In the genomic region with DNA sequence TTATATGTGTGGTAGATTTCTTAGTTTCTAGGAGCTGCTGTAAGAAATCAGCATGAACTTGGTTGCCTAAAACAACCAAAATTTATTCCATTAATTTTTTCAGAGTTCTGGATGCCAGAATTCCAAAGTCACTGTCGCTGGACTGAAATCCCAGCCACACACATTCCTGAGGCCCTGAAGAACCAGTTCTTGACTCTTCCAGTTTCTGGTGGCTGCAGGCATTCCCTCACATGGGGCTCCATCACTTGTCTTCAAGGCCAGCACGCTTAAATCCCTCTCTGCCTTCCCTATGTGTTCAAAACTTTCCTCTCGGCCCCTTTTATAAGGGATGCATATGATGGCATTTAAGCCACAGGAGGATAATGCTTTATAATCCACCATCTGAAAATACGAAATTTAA, we compare ENCODE assay signal across 32 cellular contexts.
"Had no signal": no experiment of that assay in that cellular context is flagged by ENCODE, and none has a peak within 500 bp of the region (broad histone marks: within the 10 kb centered on the region; RNA-seq: fewer than 3 reads in every experiment).

No MANE protein-coding gene starts in this region.

- H3K36me3 Mint-ChIP-seq: activated CD4-positive, alpha-beta memory T cell treated with anti-CD3 and anti-CD28 coated beads for 36 hours; activated CD8-positive, alpha-beta memory T cell treated with anti-CD3 and anti-CD28 coated beads, Interleukin-2, amount 10 ng/mL, durations not matched to agents 7 days and 5 days; activated naive CD4-positive, alpha-beta T cell treated with anti-CD3 and anti-CD28 coated beads, Interleukin-2, amount 10 ng/mL, durations not matched to agents 7 days and 5 days; activated naive CD4-positive, alpha-beta T cell treated with anti-CD3 and anti-CD28 coated beads, Interleukin-2, amount 50 U/mL, for 72 hours; activated naive CD8-positive, alpha-beta T cell treated with anti-CD3 and anti-CD28 coated beads, Interleukin-2, amount 10 ng/mL, durations not matched to agents 7 days and 5 days had no signal

- H3K4me3 Mint-ChIP-seq: activated CD4-positive, alpha-beta memory T cell treated with anti-CD3 and anti-CD28 coated beads for 36 hours; activated CD4-positive, alpha-beta T cell treated with anti-CD3 and anti-CD28 coated beads for 36 hours; activated CD4-positive, alpha-beta T cell treated with anti-CD3 and anti-CD28 coated beads, Interleukin-2, amount 10 ng/mL, durations not matched to agents 24 days and 14 days; activated CD8-positive, alpha-beta memory T cell treated with anti-CD3 and anti-CD28 coated beads, Interleukin-2, amount 10 ng/mL, durations not matched to agents 7 days and 5 days; activated CD8-positive, alpha-beta T cell treated with anti-CD3 and anti-CD28 coated beads, Interleukin-2, amount 10 ng/mL, durations not matched to agents 7 days and 5 days; activated naive CD4-positive, alpha-beta T cell treated with anti-CD3 and anti-CD28 coated beads, Interleukin-2, amount 10 ng/mL, durations not matched to agents 7 days and 5 days; activated naive CD8-positive, alpha-beta T cell treated with anti-CD3 and anti-CD28 coated beads, Interleukin-2, amount 10 ng/mL, durations not matched to agents 7 days and 5 days; activated T-helper 1 cell treated with anti-CD3 and anti-CD28 coated beads, Interleukin-12 subunit alpha, Interleukin-12 subunit beta, Interleukin-2, Interleukin-4 antibody, amounts not matched to agents 30 ng/mL and 10 ng/mL and 1 ng/mL, durations not matched to agents 14 hours and 24 hours and 36 hours; central memory CD8-positive, alpha-beta T cell; effector memory CD8-positive, alpha-beta T cell; T-helper 17 cell; T-helper 2 cell treated with Interferon-gamma antibody and Interleukin-4, amounts not matched to agents 5 μg/mL and 100 μg/mL, for 36 hours had no signal

- H3K27me3 ChIP-seq: ascending aorta, brain microvascular endothelial cell, esophagus squamous epithelium had no signal

- H3K4me1 ChIP-seq: ascending aorta, esophagus squamous epithelium had no signal

- H3K9me3 ChIP-seq: ascending aorta, esophagus squamous epithelium had no signal

- H3K27ac ChIP-seq: ascending aorta, brain microvascular endothelial cell, esophagus squamous epithelium had no signal

- H3K27ac Mint-ChIP-seq: activated CD4-positive, alpha-beta memory T cell treated with anti-CD3 and anti-CD28 coated beads for 36 hours; activated CD4-positive, alpha-beta T cell treated with anti-CD3 and anti-CD28 coated beads for 36 hours; activated CD4-positive, alpha-beta T cell treated with anti-CD3 and anti-CD28 coated beads, Interleukin-2, amount 10 ng/mL, durations not matched to agents 24 days and 14 days; activated CD8-positive, alpha-beta memory T cell treated with anti-CD3 and anti-CD28 coated beads, Interleukin-2, amount 10 ng/mL, durations not matched to agents 7 days and 5 days; activated CD8-positive, alpha-beta T cell treated with anti-CD3 and anti-CD28 coated beads, Interleukin-2, amount 10 ng/mL, durations not matched to agents 7 days and 5 days; activated naive CD4-positive, alpha-beta T cell treated with anti-CD3 and anti-CD28 coated beads, Interleukin-2, amount 10 ng/mL, durations not matched to agents 7 days and 5 days; activated naive CD4-positive, alpha-beta T cell treated with anti-CD3 and anti-CD28 coated beads, Interleukin-2, amount 50 U/mL, for 72 hours; activated T-helper 1 cell treated with anti-CD3 and anti-CD28 coated beads, Interleukin-12 subunit alpha, Interleukin-12 subunit beta, Interleukin-2, Interleukin-4 antibody, amounts not matched to agents 30 ng/mL and 10 ng/mL and 1 ng/mL, durations not matched to agents 14 hours and 24 hours and 36 hours; activated T-helper 2 cell treated with anti-CD3 and anti-CD28 coated beads, Interferon-gamma antibody, Interleukin-2, Interleukin-4, amounts not matched to agents 10 μg/mL and 5 μg/mL and 100 μg/mL, durations not matched to agents 14 hours and 24 hours and 36 hours; effector memory CD8-positive, alpha-beta T cell; T-helper 17 cell; T-helper 2 cell treated with Interferon-gamma antibody and Interleukin-4, amounts not matched to agents 5 μg/mL and 100 μg/mL, for 36 hours had no signal

- FAIRE-seq: bronchial epithelial cell, colon had no signal

- H3K4me3 ChIP-seq: ascending aorta, esophagus squamous epithelium had no signal

- H3K4me1 Mint-ChIP-seq: activated CD4-positive, alpha-beta T cell treated with anti-CD3 and anti-CD28 coated beads for 36 hours; activated CD4-positive, alpha-beta T cell treated with anti-CD3 and anti-CD28 coated beads, Interleukin-2, amount 10 ng/mL, durations not matched to agents 24 days and 14 days; activated CD8-positive, alpha-beta memory T cell treated with anti-CD3 and anti-CD28 coated beads, Interleukin-2, amount 10 ng/mL, durations not matched to agents 7 days and 5 days; activated naive CD4-positive, alpha-beta T cell treated with anti-CD3 and anti-CD28 coated beads, Interleukin-2, amount 10 ng/mL, durations not matched to agents 7 days and 5 days; activated naive CD8-positive, alpha-beta T cell treated with anti-CD3 and anti-CD28 coated beads, Interleukin-2, amount 10 ng/mL, durations not matched to agents 7 days and 5 days; central memory CD8-positive, alpha-beta T cell; T-helper 17 cell had no signal

- H3K27me3 Mint-ChIP-seq: activated CD4-positive, alpha-beta memory T cell treated with anti-CD3 and anti-CD28 coated beads for 36 hours; activated CD4-positive, alpha-beta T cell treated with anti-CD3 and anti-CD28 coated beads for 36 hours; activated CD4-positive, alpha-beta T cell treated with anti-CD3 and anti-CD28 coated beads, Interleukin-2, amount 10 ng/mL, durations not matched to agents 24 days and 14 days; activated CD8-positive, alpha-beta memory T cell treated with anti-CD3 and anti-CD28 coated beads, Interleukin-2, amount 10 ng/mL, durations not matched to agents 7 days and 5 days; activated naive CD4-positive, alpha-beta T cell treated with anti-CD3 and anti-CD28 coated beads, Interleukin-2, amount 10 ng/mL, durations not matched to agents 7 days and 5 days; activated naive CD8-positive, alpha-beta T cell treated with anti-CD3 and anti-CD28 coated beads, Interleukin-2, amount 10 ng/mL, durations not matched to agents 7 days and 5 days; central memory CD8-positive, alpha-beta T cell; effector memory CD8-positive, alpha-beta T cell; T-helper 17 cell had no signal

- H3K36me3 ChIP-seq: ascending aorta, brain microvascular endothelial cell, esophagus squamous epithelium had no signal

- ATAC-seq: activated CD4-positive, alpha-beta T cell treated with anti-CD3 and anti-CD28 coated beads for 36 hours; activated CD8-positive, alpha-beta memory T cell treated with anti-CD3 and anti-CD28 coated beads, Interleukin-2, amount 10 ng/mL, durations not matched to agents 7 days and 5 days; activated CD8-positive, alpha-beta T cell treated with anti-CD3 and anti-CD28 coated beads, Interleukin-2, amount 10 ng/mL, durations not matched to agents 7 days and 5 days; activated naive CD4-positive, alpha-beta T cell treated with anti-CD3 and anti-CD28 coated beads, Interleukin-2, amount 50 U/mL, for 72 hours; effector memory CD8-positive, alpha-beta T cell; T-helper 17 cell had no signal

- DNase-seq: activated CD4-positive, alpha-beta memory T cell treated with anti-CD3 and anti-CD28 coated beads for 36 hours; activated CD4-positive, alpha-beta T cell treated with anti-CD3 and anti-CD28 coated beads for 36 hours; activated CD4-positive, alpha-beta T cell treated with anti-CD3 and anti-CD28 coated beads, Interleukin-2, amount 10 ng/mL, durations not matched to agents 24 days and 14 days; activated CD4-positive, CD25-positive, alpha-beta regulatory T cell; activated CD4-positive, CD25-positive, alpha-beta regulatory T cell treated with anti-CD3 and anti-CD28 coated beads, Interleukin-2, amount 50 U/mL, for 72 hours; activated CD8-positive, alpha-beta memory T cell treated with anti-CD3 and anti-CD28 coated beads, Interleukin-2, amount 10 ng/mL, durations not matched to agents 7 days and 5 days; activated CD8-positive, alpha-beta memory T cell treated with anti-CD3 and anti-CD28 coated beads, Interleukin-2, amount 50 U/mL, for 4 hours; activated CD8-positive, alpha-beta T cell treated with anti-CD3 and anti-CD28 coated beads, Interleukin-2, amount 10 ng/mL, durations not matched to agents 7 days and 5 days; activated effector memory CD4-positive, alpha-beta T cell treated with anti-CD3 and anti-CD28 coated beads, Interleukin-2, amount 50 U/mL, for 16 hours; activated naive CD4-positive, alpha-beta T cell treated with anti-CD3 and anti-CD28 coated beads, Interleukin-2, amount 10 ng/mL, durations not matched to agents 7 days and 5 days; activated naive CD8-positive, alpha-beta T cell treated with anti-CD3 and anti-CD28 coated beads, Interleukin-2, amount 10 ng/mL, durations not matched to agents 7 days and 5 days; activated T-cell treated with anti-CD3 and anti-CD28 coated beads, Interleukin-2, amount 50 U/mL, for 1 hour; activated T-cell treated with anti-CD3 and anti-CD28 coated beads, Interleukin-2, amount 50 U/mL, for 48 hours; brain microvascular endothelial cell; cortex of kidney; dermis blood vessel endothelial cell; effector CD4-positive, alpha-beta T cell; effector memory CD8-positive, alpha-beta T cell; erythroblast; esophagus squamous epithelium; foreskin melanocyte; head of caudate nucleus; T-helper 1 cell; T-helper 17 cell had no signal
